In genomic region chr22:46362221-46362933, GRCh38 we compare ENCODE assay signal across 1 cellular context.
TF ChIP-seq lines count a peak whose summit lies in the region.

No MANE protein-coding gene starts in this region.

TF ChIP-seq in HepG2, 621 proteins besides CTCF, POLR2A, EP300 and RAD21 (continued from another document and continues in another):
- TF ChIP-seq, protein P1, sequence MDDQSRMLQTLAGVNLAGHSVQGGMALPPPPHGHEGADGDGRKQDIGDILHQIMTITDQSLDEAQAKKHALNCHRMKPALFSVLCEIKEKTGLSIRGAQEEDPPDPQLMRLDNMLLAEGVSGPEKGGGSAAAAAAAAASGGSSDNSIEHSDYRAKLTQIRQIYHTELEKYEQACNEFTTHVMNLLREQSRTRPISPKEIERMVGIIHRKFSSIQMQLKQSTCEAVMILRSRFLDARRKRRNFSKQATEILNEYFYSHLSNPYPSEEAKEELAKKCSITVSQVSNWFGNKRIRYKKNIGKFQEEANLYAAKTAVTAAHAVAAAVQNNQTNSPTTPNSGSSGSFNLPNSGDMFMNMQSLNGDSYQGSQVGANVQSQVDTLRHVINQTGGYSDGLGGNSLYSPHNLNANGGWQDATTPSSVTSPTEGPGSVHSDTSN (CRISPR knock-in tag; IDR thresholded peaks at IDR 0.05; ENCODE audit: borderline replicate concordance) = no peak
- no peak for TF ChIP-seq ZNF225 (CRISPR knock-in tag; IDR thresholded peaks at IDR 0.05)
- no peak for TF ChIP-seq ZNF761 (CRISPR knock-in tag; conservative IDR thresholded peaks at IDR 0.05)
- 0 out of 2 replicates have a peak, but pooled peaks have one; percentile 36 for TF ChIP-seq ZNF441 (CRISPR knock-in tag; IDR thresholded peaks at IDR 0.05; ENCODE audit: borderline replicate concordance)
- TF ChIP-seq, protein P2, sequence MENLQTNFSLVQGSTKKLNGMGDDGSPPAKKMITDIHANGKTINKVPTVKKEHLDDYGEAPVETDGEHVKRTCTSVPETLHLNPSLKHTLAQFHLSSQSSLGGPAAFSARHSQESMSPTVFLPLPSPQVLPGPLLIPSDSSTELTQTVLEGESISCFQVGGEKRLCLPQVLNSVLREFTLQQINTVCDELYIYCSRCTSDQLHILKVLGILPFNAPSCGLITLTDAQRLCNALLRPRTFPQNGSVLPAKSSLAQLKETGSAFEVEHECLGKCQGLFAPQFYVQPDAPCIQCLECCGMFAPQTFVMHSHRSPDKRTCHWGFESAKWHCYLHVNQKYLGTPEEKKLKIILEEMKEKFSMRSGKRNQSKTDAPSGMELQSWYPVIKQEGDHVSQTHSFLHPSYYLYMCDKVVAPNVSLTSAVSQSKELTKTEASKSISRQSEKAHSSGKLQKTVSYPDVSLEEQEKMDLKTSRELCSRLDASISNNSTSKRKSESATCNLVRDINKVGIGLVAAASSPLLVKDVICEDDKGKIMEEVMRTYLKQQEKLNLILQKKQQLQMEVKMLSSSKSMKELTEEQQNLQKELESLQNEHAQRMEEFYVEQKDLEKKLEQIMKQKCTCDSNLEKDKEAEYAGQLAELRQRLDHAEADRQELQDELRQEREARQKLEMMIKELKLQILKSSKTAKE (CRISPR knock-in tag; IDR thresholded peaks at IDR 0.05; ENCODE audit: borderline replicate concordance) = 0 out of 2 replicates have a peak, but pooled peaks have one; percentile 70
- TF ChIP-seq DRAP1 (CRISPR knock-in tag; IDR thresholded peaks at IDR 0.05) = peak; percentile 22; the same call in 1 of the 2 replicates
- TF ChIP-seq ZEB1 (IDR thresholded peaks at IDR 0.05; ENCODE audit: insufficient replicate concordance, low read depth) = peak; percentile 35
- TF ChIP-seq ZNF264 (CRISPR knock-in tag; IDR thresholded peaks at IDR 0.05) = no peak
- TF ChIP-seq ZNF607 (CRISPR knock-in tag; IDR thresholded peaks at IDR 0.05; ENCODE audit: borderline replicate concordance) = no peak
- TF ChIP-seq ZBTB38 (CRISPR knock-in tag; IDR thresholded peaks at IDR 0.05) = no peak
- 0 out of 2 replicates have a peak, but pooled peaks have one; percentile 45 for TF ChIP-seq PAF1 (CRISPR knock-in tag; IDR thresholded peaks at IDR 0.05)
- TF ChIP-seq ZMYM4 (CRISPR knock-in tag; IDR thresholded peaks at IDR 0.05) = no peak
- 0 out of 2 replicates have a peak, but pooled peaks have one; percentile 47 for TF ChIP-seq KLF11 (CRISPR knock-in tag; IDR thresholded peaks at IDR 0.05)
- TF ChIP-seq, protein P3, sequence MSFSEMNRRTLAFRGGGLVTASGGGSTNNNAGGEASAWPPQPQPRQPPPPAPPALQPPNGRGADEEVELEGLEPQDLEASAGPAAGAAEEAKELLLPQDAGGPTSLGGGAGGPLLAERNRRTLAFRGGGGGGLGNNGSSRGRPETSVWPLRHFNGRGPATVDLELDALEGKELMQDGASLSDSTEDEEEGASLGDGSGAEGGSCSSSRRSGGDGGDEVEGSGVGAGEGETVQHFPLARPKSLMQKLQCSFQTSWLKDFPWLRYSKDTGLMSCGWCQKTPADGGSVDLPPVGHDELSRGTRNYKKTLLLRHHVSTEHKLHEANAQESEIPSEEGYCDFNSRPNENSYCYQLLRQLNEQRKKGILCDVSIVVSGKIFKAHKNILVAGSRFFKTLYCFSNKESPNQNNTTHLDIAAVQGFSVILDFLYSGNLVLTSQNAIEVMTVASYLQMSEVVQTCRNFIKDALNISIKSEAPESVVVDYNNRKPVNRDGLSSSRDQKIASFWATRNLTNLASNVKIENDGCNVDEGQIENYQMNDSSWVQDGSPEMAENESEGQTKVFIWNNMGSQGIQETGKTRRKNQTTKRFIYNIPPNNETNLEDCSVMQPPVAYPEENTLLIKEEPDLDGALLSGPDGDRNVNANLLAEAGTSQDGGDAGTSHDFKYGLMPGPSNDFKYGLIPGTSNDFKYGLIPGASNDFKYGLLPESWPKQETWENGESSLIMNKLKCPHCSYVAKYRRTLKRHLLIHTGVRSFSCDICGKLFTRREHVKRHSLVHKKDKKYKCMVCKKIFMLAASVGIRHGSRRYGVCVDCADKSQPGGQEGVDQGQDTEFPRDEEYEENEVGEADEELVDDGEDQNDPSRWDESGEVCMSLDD (CRISPR knock-in tag; IDR thresholded peaks at IDR 0.05; ENCODE audit: borderline replicate concordance) = no peak
- TF ChIP-seq CREM (IDR thresholded peaks at IDR 0.05) = peak; percentile 71; the same call in 1 of the 2 replicates
- no peak for TF ChIP-seq CREM (CRISPR knock-in tag; IDR thresholded peaks at IDR 0.05)
- TF ChIP-seq SP140L (CRISPR knock-in tag; IDR thresholded peaks at IDR 0.05; ENCODE audit: borderline replicate concordance) = no peak
- no peak for TF ChIP-seq FOXA1 (IDR thresholded peaks at IDR 0.05)
- 0 out of 2 replicates have a peak, but pooled peaks have one; percentile 22 for TF ChIP-seq FOXA1 (CRISPR knock-in tag; IDR thresholded peaks at IDR 0.05)
- TF ChIP-seq, protein P4, sequence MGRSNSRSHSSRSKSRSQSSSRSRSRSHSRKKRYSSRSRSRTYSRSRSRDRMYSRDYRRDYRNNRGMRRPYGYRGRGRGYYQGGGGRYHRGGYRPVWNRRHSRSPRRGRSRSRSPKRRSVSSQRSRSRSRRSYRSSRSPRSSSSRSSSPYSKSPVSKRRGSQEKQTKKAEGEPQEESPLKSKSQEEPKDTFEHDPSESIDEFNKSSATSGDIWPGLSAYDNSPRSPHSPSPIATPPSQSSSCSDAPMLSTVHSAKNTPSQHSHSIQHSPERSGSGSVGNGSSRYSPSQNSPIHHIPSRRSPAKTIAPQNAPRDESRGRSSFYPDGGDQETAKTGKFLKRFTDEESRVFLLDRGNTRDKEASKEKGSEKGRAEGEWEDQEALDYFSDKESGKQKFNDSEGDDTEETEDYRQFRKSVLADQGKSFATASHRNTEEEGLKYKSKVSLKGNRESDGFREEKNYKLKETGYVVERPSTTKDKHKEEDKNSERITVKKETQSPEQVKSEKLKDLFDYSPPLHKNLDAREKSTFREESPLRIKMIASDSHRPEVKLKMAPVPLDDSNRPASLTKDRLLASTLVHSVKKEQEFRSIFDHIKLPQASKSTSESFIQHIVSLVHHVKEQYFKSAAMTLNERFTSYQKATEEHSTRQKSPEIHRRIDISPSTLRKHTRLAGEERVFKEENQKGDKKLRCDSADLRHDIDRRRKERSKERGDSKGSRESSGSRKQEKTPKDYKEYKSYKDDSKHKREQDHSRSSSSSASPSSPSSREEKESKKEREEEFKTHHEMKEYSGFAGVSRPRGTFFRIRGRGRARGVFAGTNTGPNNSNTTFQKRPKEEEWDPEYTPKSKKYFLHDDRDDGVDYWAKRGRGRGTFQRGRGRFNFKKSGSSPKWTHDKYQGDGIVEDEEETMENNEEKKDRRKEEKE (IDR thresholded peaks at IDR 0.05) = no peak
- TF ChIP-seq YEATS2 (CRISPR knock-in tag; IDR thresholded peaks at IDR 0.05; ENCODE audit: borderline replicate concordance) = no peak
- TF ChIP-seq ZNF280B (CRISPR knock-in tag; IDR thresholded peaks at IDR 0.05; ENCODE audit: borderline replicate concordance) = no peak
- TF ChIP-seq NFAT5 (CRISPR knock-in tag; IDR thresholded peaks at IDR 0.05) = no peak
- TF ChIP-seq RCOR2 (CRISPR knock-in tag; IDR thresholded peaks at IDR 0.05) = no peak
- TF ChIP-seq, protein P5, sequence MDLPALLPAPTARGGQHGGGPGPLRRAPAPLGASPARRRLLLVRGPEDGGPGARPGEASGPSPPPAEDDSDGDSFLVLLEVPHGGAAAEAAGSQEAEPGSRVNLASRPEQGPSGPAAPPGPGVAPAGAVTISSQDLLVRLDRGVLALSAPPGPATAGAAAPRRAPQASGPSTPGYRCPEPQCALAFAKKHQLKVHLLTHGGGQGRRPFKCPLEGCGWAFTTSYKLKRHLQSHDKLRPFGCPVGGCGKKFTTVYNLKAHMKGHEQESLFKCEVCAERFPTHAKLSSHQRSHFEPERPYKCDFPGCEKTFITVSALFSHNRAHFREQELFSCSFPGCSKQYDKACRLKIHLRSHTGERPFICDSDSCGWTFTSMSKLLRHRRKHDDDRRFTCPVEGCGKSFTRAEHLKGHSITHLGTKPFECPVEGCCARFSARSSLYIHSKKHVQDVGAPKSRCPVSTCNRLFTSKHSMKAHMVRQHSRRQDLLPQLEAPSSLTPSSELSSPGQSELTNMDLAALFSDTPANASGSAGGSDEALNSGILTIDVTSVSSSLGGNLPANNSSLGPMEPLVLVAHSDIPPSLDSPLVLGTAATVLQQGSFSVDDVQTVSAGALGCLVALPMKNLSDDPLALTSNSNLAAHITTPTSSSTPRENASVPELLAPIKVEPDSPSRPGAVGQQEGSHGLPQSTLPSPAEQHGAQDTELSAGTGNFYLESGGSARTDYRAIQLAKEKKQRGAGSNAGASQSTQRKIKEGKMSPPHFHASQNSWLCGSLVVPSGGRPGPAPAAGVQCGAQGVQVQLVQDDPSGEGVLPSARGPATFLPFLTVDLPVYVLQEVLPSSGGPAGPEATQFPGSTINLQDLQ (CRISPR knock-in tag; IDR thresholded peaks at IDR 0.05) = no peak
- TF ChIP-seq NCOR1 (IDR thresholded peaks at IDR 0.05; ENCODE audit: borderline replicate concordance, low read length) = peak; percentile 79
- TF ChIP-seq, protein P6, sequence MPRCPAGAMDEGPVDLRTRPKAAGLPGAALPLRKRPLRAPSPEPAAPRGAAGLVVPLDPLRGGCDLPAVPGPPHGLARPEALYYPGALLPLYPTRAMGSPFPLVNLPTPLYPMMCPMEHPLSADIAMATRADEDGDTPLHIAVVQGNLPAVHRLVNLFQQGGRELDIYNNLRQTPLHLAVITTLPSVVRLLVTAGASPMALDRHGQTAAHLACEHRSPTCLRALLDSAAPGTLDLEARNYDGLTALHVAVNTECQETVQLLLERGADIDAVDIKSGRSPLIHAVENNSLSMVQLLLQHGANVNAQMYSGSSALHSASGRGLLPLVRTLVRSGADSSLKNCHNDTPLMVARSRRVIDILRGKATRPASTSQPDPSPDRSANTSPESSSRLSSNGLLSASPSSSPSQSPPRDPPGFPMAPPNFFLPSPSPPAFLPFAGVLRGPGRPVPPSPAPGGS (CRISPR knock-in tag; IDR thresholded peaks at IDR 0.05) = peak; percentile 65; the same call in 1 of the 2 replicates
- TF ChIP-seq ZNF564 (CRISPR knock-in tag; IDR thresholded peaks at IDR 0.05) = no peak
- TF ChIP-seq, protein P7, sequence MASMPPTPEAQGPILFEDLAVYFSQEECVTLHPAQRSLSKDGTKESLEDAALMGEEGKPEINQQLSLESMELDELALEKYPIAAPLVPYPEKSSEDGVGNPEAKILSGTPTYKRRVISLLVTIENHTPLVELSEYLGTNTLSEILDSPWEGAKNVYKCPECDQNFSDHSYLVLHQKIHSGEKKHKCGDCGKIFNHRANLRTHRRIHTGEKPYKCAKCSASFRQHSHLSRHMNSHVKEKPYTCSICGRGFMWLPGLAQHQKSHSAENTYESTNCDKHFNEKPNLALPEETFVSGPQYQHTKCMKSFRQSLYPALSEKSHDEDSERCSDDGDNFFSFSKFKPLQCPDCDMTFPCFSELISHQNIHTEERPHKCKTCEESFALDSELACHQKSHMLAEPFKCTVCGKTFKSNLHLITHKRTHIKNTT (CRISPR knock-in tag; IDR thresholded peaks at IDR 0.05) = no peak
- TF ChIP-seq GMEB2 (CRISPR knock-in tag; IDR thresholded peaks at IDR 0.05; ENCODE audit: low read depth) = no peak
- TF ChIP-seq FOXP1 (IDR thresholded peaks at IDR 0.05) = no peak
- TF ChIP-seq FOXP1 (CRISPR knock-in tag; IDR thresholded peaks at IDR 0.05) = no peak
- TF ChIP-seq SAP130 (CRISPR knock-in tag; IDR thresholded peaks at IDR 0.05; ENCODE audit: low read depth) = peak; percentile 71
